9 cellular contexts compared by ENCODE assay signal in the genomic region with DNA sequence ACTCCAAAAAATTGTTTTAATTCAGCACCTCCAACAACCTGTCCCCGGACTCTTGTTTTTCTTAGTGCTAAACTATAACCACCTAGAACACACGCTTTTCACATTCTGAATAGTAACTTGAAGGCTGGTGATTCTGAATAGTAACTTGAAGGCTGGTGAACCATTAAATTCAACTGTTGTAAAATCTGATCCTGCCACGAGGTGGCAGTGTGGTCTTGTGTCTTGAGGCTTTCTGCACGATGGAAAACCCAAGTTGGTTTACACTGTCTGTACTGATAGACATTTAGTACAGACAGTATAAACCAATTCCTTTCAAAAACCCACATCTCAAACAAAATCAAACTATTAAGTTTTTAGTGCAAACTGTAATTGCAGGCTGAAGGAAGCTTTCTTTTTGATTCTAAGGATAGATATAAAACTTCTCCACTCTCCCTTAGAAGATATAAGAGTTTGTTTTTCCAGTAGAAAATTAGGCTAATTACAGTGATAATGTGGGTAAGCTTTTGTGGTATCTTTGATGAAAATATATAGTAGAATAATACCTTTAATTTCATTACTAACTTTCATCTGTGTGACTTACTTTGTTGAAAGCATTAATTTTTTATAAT. TPM values are rescaled to one million over a fixed set of nuclear protein-coding genes. Genes with fewer than 3 reads are reported as not detected.
A peak's percentile ranks its signal among the peaks of the same experiment; 100 is the strongest.
DNase-seq lines count a peak whose midpoint lies in the region; ATAC-seq and TF ChIP-seq lines count a peak whose summit lies in the region.
"Had no signal": no experiment of that assay in that cellular context is flagged by ENCODE, and none has a peak within 500 bp of the region (broad histone marks: within the 10 kb centered on the region; RNA-seq: fewer than 3 reads in every experiment).

No MANE protein-coding gene starts in this region.

- peak; percentile 51 for ATAC-seq in activated CD8-positive, alpha-beta memory T cell treated with anti-CD3 and anti-CD28 coated beads, Interleukin-2, amount 10 ng/mL, durations not matched to agents 7 days and 5 days
- no peak for ATAC-seq in HG03521 (IDR thresholded peaks at IDR 0.05; ENCODE audit: unreplicated experiment)

- H3K27me3 Mint-ChIP-seq in activated CD8-positive, alpha-beta memory T cell treated with anti-CD3 and anti-CD28 coated beads, Interleukin-2, amount 10 ng/mL, durations not matched to agents 7 days and 5 days, result peaks cover 33% of the 10 kb centered on the region
- peaks cover 5% of the 10 kb centered on the region for H3K27me3 Mint-ChIP-seq in endothelial cell (ENCODE audit: unreplicated experiment)

- DNase-seq in COLO668 (lab: John Stamatoyannopoulos, UW; ENCODE audit: unreplicated experiment), result peak; percentile 84
- DNase-seq in HPDE6-E6E7 (ENCODE audit: extremely low spot score), result peak; percentile 27
- peak; percentile 68 for DNase-seq in NOMO-1 treated with DMSO at 0.1 percent for 48 hours (lab: John Stamatoyannopoulos, UW; ENCODE audit: unreplicated experiment)
- DNase-seq in activated CD8-positive, alpha-beta memory T cell treated with anti-CD3 and anti-CD28 coated beads, Interleukin-2, amount 10 ng/mL, durations not matched to agents 7 days and 5 days, result peak; percentile 76
- peak; percentile 80 for DNase-seq in endothelial cell (ENCODE audit: low spot score)
- peak; percentile 90 for DNase-seq in mucosa of gallbladder (ENCODE audit: low spot score)
- peak; percentile 86 for DNase-seq in stimulated activated CD8-positive, alpha-beta memory T cell treated with anti-CD3 and anti-CD28 coated beads, Interleukin-4, amount 100 ng/mL, for 48 hours

- peaks cover 2% of the 10 kb centered on the region for H3K36me3 Mint-ChIP-seq in activated CD8-positive, alpha-beta memory T cell treated with anti-CD3 and anti-CD28 coated beads, Interleukin-2, amount 10 ng/mL, durations not matched to agents 7 days and 5 days
- H3K36me3 Mint-ChIP-seq in endothelial cell (ENCODE audit: low read depth, unreplicated experiment), result peaks cover 10% of the 10 kb centered on the region

- H3K4me3 Mint-ChIP-seq in activated CD8-positive, alpha-beta memory T cell treated with anti-CD3 and anti-CD28 coated beads, Interleukin-2, amount 10 ng/mL, durations not matched to agents 7 days and 5 days, result no peak overlapping the region
- H3K4me3 Mint-ChIP-seq in endothelial cell (ENCODE audit: unreplicated experiment), result no peak overlapping the region
- H3K4me3 Mint-ChIP-seq: IgD-negative memory B cell had no signal

- H3K4me1 Mint-ChIP-seq in activated CD8-positive, alpha-beta memory T cell treated with anti-CD3 and anti-CD28 coated beads, Interleukin-2, amount 10 ng/mL, durations not matched to agents 7 days and 5 days, result peaks cover 12% of the 10 kb centered on the region
- peaks cover 41% of the 10 kb centered on the region for H3K4me1 Mint-ChIP-seq in endothelial cell (ENCODE audit: unreplicated experiment)

- CTCF ChIA-PET in activated CD8-positive, alpha-beta memory T cell treated with anti-CD3 and anti-CD28 coated beads, Interleukin-2, amount 10 ng/mL, durations not matched to agents 7 days and 5 days (lab: Charles Lee), result interaction anchor here (0.7 to 6.4 kb wide), 10 partner anchors 13 to 554 kb away, joined by 3 to 37 read pairs (median 4); no protein-coding TSS in a partner anchor

- TF ChIP-seq CTCF in endothelial cell (IDR thresholded peaks at IDR 0.05; ENCODE audit: unreplicated experiment), result peak; percentile 97

- H3K9me3 Mint-ChIP-seq in activated CD8-positive, alpha-beta memory T cell treated with anti-CD3 and anti-CD28 coated beads, Interleukin-2, amount 10 ng/mL, durations not matched to agents 7 days and 5 days (ENCODE audit: low read depth), result peaks cover 2% of the 10 kb centered on the region
- peaks cover 5% of the 10 kb centered on the region for H3K9me3 Mint-ChIP-seq in endothelial cell (ENCODE audit: unreplicated experiment)

- no peak overlapping the region for H3K27ac Mint-ChIP-seq in activated CD8-positive, alpha-beta memory T cell treated with anti-CD3 and anti-CD28 coated beads, Interleukin-2, amount 10 ng/mL, durations not matched to agents 7 days and 5 days
- no peak overlapping the region for H3K27ac Mint-ChIP-seq in endothelial cell (ENCODE audit: unreplicated experiment)
- H3K27ac Mint-ChIP-seq: IgD-negative memory B cell had no signal

RNA-seq across cellular contexts. Expression of gene VAPA, which starts 57.6 kb away (rescaled TPM):
- total RNA-seq in activated CD8-positive, alpha-beta memory T cell treated with anti-CD3 and anti-CD28 coated beads, Interleukin-2, amount 10 ng/mL, durations not matched to agents 7 days and 5 days, result 100 to 1,000 TPM; 107 to 134 TPM
- total RNA-seq in endothelial cell (ENCODE audit: unreplicated experiment) (180 TPM), mucosa of gallbladder (213 TPM)

Comparison
In these comparisons a context has a peak if more than half of its experiments do, and no peak if none do; other contexts are left out.
1. DNase-seq: peak in every context shown above with its lines; median percentile 90 in mucosa of gallbladder; 86 in stimulated activated CD8-positive, alpha-beta memory T cell treated with anti-CD3 and anti-CD28 coated beads, Interleukin-4, amount 100 ng/mL, for 48 hours; 84 in COLO668; 80 in endothelial cell; 76 in activated CD8-positive, alpha-beta memory T cell treated with anti-CD3 and anti-CD28 coated beads, Interleukin-2, amount 10 ng/mL, durations not matched to agents 7 days and 5 days; 68 in NOMO-1 treated with DMSO at 0.1 percent for 48 hours; 27 in HPDE6-E6E7.